In the genomic region with DNA sequence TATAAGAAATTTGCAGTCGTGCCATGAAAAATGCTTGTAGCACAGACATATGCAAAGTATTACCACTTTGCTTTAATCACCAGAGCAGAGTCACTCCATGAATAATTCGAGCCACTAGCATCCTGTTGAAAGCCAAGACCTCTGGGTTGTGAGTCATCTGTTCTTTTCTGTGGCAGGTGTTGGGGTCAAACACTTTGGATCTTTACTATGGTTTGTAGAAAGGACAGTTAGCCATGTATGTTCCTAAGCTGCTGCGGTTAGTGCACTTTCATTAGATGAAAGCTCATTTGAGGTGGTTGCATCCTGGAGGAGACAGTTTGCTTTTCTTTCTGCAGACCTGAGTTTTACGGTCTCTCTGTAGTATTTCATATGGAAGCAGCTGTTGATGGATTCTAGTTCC, we compare ENCODE assay signal across 1 cellular context.
TF ChIP-seq lines count a peak whose summit lies in the region.

No MANE protein-coding gene starts in this region.

TF ChIP-seq in WTC11, 78 proteins besides CTCF, POLR2A, EP300 and RAD21 (continued from another document):
- TF ChIP-seq, protein P1, sequence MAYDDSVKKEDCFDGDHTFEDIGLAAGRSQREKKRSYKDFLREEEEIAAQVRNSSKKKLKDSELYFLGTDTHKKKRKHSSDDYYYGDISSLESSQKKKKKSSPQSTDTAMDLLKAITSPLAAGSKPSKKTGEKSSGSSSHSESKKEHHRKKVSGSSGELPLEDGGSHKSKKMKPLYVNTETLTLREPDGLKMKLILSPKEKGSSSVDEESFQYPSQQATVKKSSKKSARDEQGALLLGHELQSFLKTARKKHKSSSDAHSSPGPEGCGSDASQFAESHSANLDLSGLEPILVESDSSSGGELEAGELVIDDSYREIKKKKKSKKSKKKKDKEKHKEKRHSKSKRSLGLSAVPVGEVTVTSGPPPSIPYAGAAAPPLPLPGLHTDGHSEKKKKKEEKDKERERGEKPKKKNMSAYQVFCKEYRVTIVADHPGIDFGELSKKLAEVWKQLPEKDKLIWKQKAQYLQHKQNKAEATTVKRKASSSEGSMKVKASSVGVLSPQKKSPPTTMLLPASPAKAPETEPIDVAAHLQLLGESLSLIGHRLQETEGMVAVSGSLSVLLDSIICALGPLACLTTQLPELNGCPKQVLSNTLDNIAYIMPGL (CRISPR knock-in tag; IDR thresholded peaks at IDR 0.05) = no peak
- TF ChIP-seq, protein P2, sequence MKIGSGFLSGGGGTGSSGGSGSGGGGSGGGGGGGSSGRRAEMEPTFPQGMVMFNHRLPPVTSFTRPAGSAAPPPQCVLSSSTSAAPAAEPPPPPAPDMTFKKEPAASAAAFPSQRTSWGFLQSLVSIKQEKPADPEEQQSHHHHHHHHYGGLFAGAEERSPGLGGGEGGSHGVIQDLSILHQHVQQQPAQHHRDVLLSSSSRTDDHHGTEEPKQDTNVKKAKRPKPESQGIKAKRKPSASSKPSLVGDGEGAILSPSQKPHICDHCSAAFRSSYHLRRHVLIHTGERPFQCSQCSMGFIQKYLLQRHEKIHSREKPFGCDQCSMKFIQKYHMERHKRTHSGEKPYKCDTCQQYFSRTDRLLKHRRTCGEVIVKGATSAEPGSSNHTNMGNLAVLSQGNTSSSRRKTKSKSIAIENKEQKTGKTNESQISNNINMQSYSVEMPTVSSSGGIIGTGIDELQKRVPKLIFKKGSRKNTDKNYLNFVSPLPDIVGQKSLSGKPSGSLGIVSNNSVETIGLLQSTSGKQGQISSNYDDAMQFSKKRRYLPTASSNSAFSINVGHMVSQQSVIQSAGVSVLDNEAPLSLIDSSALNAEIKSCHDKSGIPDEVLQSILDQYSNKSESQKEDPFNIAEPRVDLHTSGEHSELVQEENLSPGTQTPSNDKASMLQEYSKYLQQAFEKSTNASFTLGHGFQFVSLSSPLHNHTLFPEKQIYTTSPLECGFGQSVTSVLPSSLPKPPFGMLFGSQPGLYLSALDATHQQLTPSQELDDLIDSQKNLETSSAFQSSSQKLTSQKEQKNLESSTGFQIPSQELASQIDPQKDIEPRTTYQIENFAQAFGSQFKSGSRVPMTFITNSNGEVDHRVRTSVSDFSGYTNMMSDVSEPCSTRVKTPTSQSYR (CRISPR knock-in tag; IDR thresholded peaks at IDR 0.05) = no peak
- no peak for TF ChIP-seq GTF2I (CRISPR knock-in tag; conservative IDR thresholded peaks at IDR 0.05)
- TF ChIP-seq, protein P3, sequence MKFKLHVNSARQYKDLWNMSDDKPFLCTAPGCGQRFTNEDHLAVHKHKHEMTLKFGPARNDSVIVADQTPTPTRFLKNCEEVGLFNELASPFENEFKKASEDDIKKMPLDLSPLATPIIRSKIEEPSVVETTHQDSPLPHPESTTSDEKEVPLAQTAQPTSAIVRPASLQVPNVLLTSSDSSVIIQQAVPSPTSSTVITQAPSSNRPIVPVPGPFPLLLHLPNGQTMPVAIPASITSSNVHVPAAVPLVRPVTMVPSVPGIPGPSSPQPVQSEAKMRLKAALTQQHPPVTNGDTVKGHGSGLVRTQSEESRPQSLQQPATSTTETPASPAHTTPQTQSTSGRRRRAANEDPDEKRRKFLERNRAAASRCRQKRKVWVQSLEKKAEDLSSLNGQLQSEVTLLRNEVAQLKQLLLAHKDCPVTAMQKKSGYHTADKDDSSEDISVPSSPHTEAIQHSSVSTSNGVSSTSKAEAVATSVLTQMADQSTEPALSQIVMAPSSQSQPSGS (CRISPR knock-in tag; IDR thresholded peaks at IDR 0.05; ENCODE audit: borderline replicate concordance, low read depth) = no peak
